2 cellular contexts compared by ENCODE assay signal in genomic region chr14:73465833-73466532, GRCh38.
TF ChIP-seq lines count a peak whose summit lies in the region.

No MANE protein-coding gene starts in this region.

TF ChIP-seq in A549, 52 proteins besides CTCF, POLR2A, EP300 and RAD21:
- TF ChIP-seq PHF8 (IDR thresholded peaks at IDR 0.05; ENCODE audit: borderline replicate concordance, low read depth) (no peak), ATOH8 (CRISPR knock-in tag; IDR thresholded peaks at IDR 0.05; ENCODE audit: low read depth) (no peak), E2F6 (IDR thresholded peaks at IDR 0.05; ENCODE audit: borderline replicate concordance, low read depth) (no peak), RARB (CRISPR knock-in tag; IDR thresholded peaks at IDR 0.05) (no peak), RFX5 (IDR thresholded peaks at IDR 0.05) (no peak), ESRRA (IDR thresholded peaks at IDR 0.05; ENCODE audit: borderline replicate concordance, low read length) (no peak), MAZ (IDR thresholded peaks at IDR 0.05; ENCODE audit: borderline replicate concordance, low read depth, low read length) (no peak), SREBF2 (IDR thresholded peaks at IDR 0.05) (no peak), CEBPB (IDR thresholded peaks at IDR 0.05) (no peak), POLR2AphosphoS2 (conservative IDR thresholded peaks at IDR 0.05; ENCODE audit: low read length) (no peak), MAFK (IDR thresholded peaks at IDR 0.05; ENCODE audit: partially characterized antibody) (no peak), NPAS2 (CRISPR knock-in tag; IDR thresholded peaks at IDR 0.05; ENCODE audit: borderline replicate concordance) (no peak), FOSB (CRISPR knock-in tag; IDR thresholded peaks at IDR 0.05) (no peak)

TF ChIP-seq in IMR-90, 13 proteins besides CTCF, POLR2A, EP300 and RAD21:
- TF ChIP-seq MAZ (IDR thresholded peaks at IDR 0.05; ENCODE audit: borderline replicate concordance, low read depth, low read length) (no peak), CHD1 (IDR thresholded peaks at IDR 0.05; ENCODE audit: low read depth, low read length) (no peak), NFE2L2 (IDR thresholded peaks at IDR 0.05; ENCODE audit: low read depth, low read length) (no peak)
